In genomic region chr1:112267929-112268328, GRCh38 we compare ENCODE assay signal across 17 cellular contexts.
DNase-seq lines count a peak whose midpoint lies in the region; TF ChIP-seq lines count a peak whose summit lies in the region.
"Had no signal": no experiment of that assay in that cellular context is flagged by ENCODE, and none has a peak within 500 bp of the region (broad histone marks: within the 10 kb centered on the region; RNA-seq: fewer than 3 reads in every experiment).

No MANE protein-coding gene starts in this region.

- no peak for TF ChIP-seq CTCF in left ventricle myocardium inferior (IDR thresholded peaks at IDR 0.05; ENCODE audit: borderline replicate concordance)
- no peak for TF ChIP-seq CTCF in ovary (IDR thresholded peaks at IDR 0.05)
- no peak for TF ChIP-seq CTCF in uterus (IDR thresholded peaks at IDR 0.05)

- H3K4me3 ChIP-seq in left ventricle myocardium inferior (no peak overlapping the region), ovary (no peak overlapping the region), uterus (no peak overlapping the region)
- H3K4me3 ChIP-seq: BLaER1 treated with 17β-estradiol and CSF1 and Interleukin-3, amounts not matched to agents 10 nM and 100 nM; tibial nerve had no signal

- no peak for TF ChIP-seq EP300 in ovary (IDR thresholded peaks at IDR 0.05)

- peaks cover 59% of the 10 kb centered on the region for H3K4me1 ChIP-seq in left ventricle myocardium inferior
- H3K4me1 ChIP-seq in ovary (ENCODE audit: insufficient read depth) = peaks cover 15% of the 10 kb centered on the region
- no peaks in the 10 kb centered on the region for H3K4me1 ChIP-seq in uterus

- intact Hi-C loops in left ventricle myocardium inferior (cut with micrococcal nuclease) (no loop called here), ovary (cut with DNase I) (no loop called here), uterus (cut with DNase I; ENCODE audit: low total_unique reads) (no loop called here)

- H3K27ac ChIP-seq in left ventricle myocardium inferior (replicated peaks) = peak overlapping the region; percentile 69
- H3K27ac ChIP-seq in ovary = no peak overlapping the region
- H3K27ac ChIP-seq in uterus = peak overlapping the region in 1 of 2 donors; percentile 9
- H3K27ac ChIP-seq: 22Rv1; BLaER1 treated with 17β-estradiol and CSF1 and Interleukin-3, amounts not matched to agents 10 nM and 100 nM had no signal

- TF ChIP-seq POLR2A in ovary (IDR thresholded peaks at IDR 0.05) (no peak), uterus (IDR thresholded peaks at IDR 0.05) (no peak)

- no peaks in the 10 kb centered on the region for H3K36me3 ChIP-seq in left ventricle myocardium inferior
- H3K36me3 ChIP-seq in ovary = no peaks in the 10 kb centered on the region
- no peaks in the 10 kb centered on the region for H3K36me3 ChIP-seq in uterus
- H3K36me3 ChIP-seq: BLaER1 treated with 17β-estradiol and CSF1 and Interleukin-3, amounts not matched to agents 10 nM and 100 nM; tibial nerve had no signal

- peak; percentile 26 for DNase-seq in DMS53 (lab: John Stamatoyannopoulos, UW)
- DNase-seq in DMS53 treated with DMSO at 0.1 percent for 48 hours (lab: John Stamatoyannopoulos, UW; ENCODE audit: unreplicated experiment) = no peak
- DNase-seq in left ventricle myocardium inferior = peak; percentile 73
- peak; percentile 10 to 72 (median 28) for DNase-seq in ovary
- peak; percentile 22 to 61 for DNase-seq in uterus
- no peak for DNase-seq in NCI-H526 treated with DMSO at 0.1 percent for 48 hours (lab: John Stamatoyannopoulos, UW)
- DNase-seq in SK-N-DZ (ENCODE audit: low spot score) = no peak
- no peak for DNase-seq in SKM-1 treated with dmso at 0.1 percent for 144 hours (lab: John Stamatoyannopoulos, UW; ENCODE audit: unreplicated experiment)
- DNase-seq: activated CD4-positive, alpha-beta T cell treated with anti-CD3 and anti-CD28 coated beads, Interleukin-2, amount 50 U/mL, for 1 hour; activated naive CD4-positive, alpha-beta T cell treated with anti-CD3 and anti-CD28 coated beads, Interleukin-2, amount 10 ng/mL, durations not matched to agents 7 days and 5 days; effector CD4-positive, alpha-beta T cell; NCI-H2081; NCI-H748 treated with DMSO at 0.1 percent for 48 hours; stimulated activated CD4-positive, alpha-beta T cell treated with anti-CD3 and anti-CD28 coated beads, Interleukin-4, amount 100 ng/mL, for 4 hours had no signal

- H3K27me3 ChIP-seq in left ventricle myocardium inferior (ENCODE audit: low read depth) = no peaks in the 10 kb centered on the region
- no peaks in the 10 kb centered on the region for H3K27me3 ChIP-seq in ovary
- H3K27me3 ChIP-seq in uterus = no peaks in the 10 kb centered on the region
- H3K27me3 ChIP-seq: BLaER1 treated with 17β-estradiol and CSF1 and Interleukin-3, amounts not matched to agents 10 nM and 100 nM; tibial nerve had no signal

- no peaks in the 10 kb centered on the region for H3K9me3 ChIP-seq in left ventricle myocardium inferior (replicated peaks)
- no peaks in the 10 kb centered on the region for H3K9me3 ChIP-seq in ovary
- no peaks in the 10 kb centered on the region for H3K9me3 ChIP-seq in uterus
- H3K9me3 ChIP-seq: tibial nerve had no signal

Comparison
In these comparisons a context has a peak if more than half of its experiments do, and no peak if none do; other contexts are left out.
1. DNase-seq: peak in DMS53 (single experiment), left ventricle myocardium inferior (single experiment), ovary (5 of 5) and uterus (2 of 2); none in DMS53 treated with DMSO at 0.1 percent for 48 hours (single experiment), NCI-H526 treated with DMSO at 0.1 percent for 48 hours (single experiment), SK-N-DZ (single experiment) and SKM-1 treated with dmso at 0.1 percent for 144 hours (single experiment).